In genomic region chr2:191383486-191383885, GRCh38 we compare ENCODE assay signal across 21 cellular contexts.
DNase-seq lines count a peak whose midpoint lies in the region; ATAC-seq, FAIRE-seq and TF ChIP-seq lines count a peak whose summit lies in the region.
"Had no signal": no experiment of that assay in that cellular context is flagged by ENCODE, and none has a peak within 500 bp of the region (broad histone marks: within the 10 kb centered on the region; RNA-seq: fewer than 3 reads in every experiment).

No MANE protein-coding gene starts in this region.

- peaks cover 73% of the 10 kb centered on the region for H3K4me1 ChIP-seq in A549

- WGBS in A549 (ENCODE audit: missing lambda C conversion rate), result 23% methylated on average over 1 of the region's 1 CpG

- H3K4me3 ChIP-seq in A549, result no peak overlapping the region
- H3K4me3 ChIP-seq: GM12878, GM23248, SJSA1 had no signal

- H3K27ac Mint-ChIP-seq in HFFc6, result peak overlapping the region; percentile 55; the same call in 1 of the 2 replicates
- H3K27ac Mint-ChIP-seq in progenitor cell of endocrine pancreas, result peak overlapping the region; percentile 41
- H3K27ac Mint-ChIP-seq: CD4-positive, alpha-beta memory T cell; H9 had no signal

- no peak overlapping the region for H3K27ac ChIP-seq in A549
- H3K27ac ChIP-seq: GM23248, SJSA1 had no signal

- H3K36me3 Mint-ChIP-seq in HFFc6 (ENCODE audit: low read depth) (peaks cover 69% of the 10 kb centered on the region), progenitor cell of endocrine pancreas (ENCODE audit: insufficient read depth) (peaks cover 25% of the 10 kb centered on the region)
- H3K36me3 Mint-ChIP-seq: CD4-positive, alpha-beta memory T cell had no signal

- POLR2A ChIA-PET in A549 (lab: Yijun Ruan, JAX), result no interaction called here

- H3K9me3 Mint-ChIP-seq in HFFc6 (no peaks in the 10 kb centered on the region), progenitor cell of endocrine pancreas (ENCODE audit: low read depth) (no peaks in the 10 kb centered on the region)
- H3K9me3 Mint-ChIP-seq: H9 had no signal

- H3K4me1 Mint-ChIP-seq in HFFc6 (ENCODE audit: low read depth), result peaks cover 95% of the 10 kb centered on the region
- H3K4me1 Mint-ChIP-seq in progenitor cell of endocrine pancreas (ENCODE audit: low read depth), result peaks cover 45% of the 10 kb centered on the region
- H3K4me1 Mint-ChIP-seq: CD4-positive, alpha-beta memory T cell; H9 had no signal

- H3K9me3 ChIP-seq in A549, result no peaks in the 10 kb centered on the region
- H3K9me3 ChIP-seq: SJSA1 had no signal

- peak overlapping the region; percentile 66; the same call in 1 of the 3 replicates for H3K4me2 ChIP-seq in A549

- no peak overlapping the region; the same call in 1 of the 2 replicates for H3K4me3 Mint-ChIP-seq in HFFc6
- H3K4me3 Mint-ChIP-seq in progenitor cell of endocrine pancreas (ENCODE audit: low read depth), result no peak overlapping the region
- H3K4me3 Mint-ChIP-seq: CD4-positive, alpha-beta memory T cell; H9 had no signal

- intact Hi-C loops in left colon (cut with DNase I, micrococcal nuclease), result no loop called here

- no peak for ATAC-seq in A549
- ATAC-seq in left colon, result peak; percentile 72
- ATAC-seq in HG02938 (IDR thresholded peaks at IDR 0.05; ENCODE audit: unreplicated experiment), result no peak
- ATAC-seq: GM12878 had no signal

- DNase-seq in A549 (ENCODE audit: low read depth in 1 of 2, low spot score in 1 of 2), result no peak
- DNase-seq in HFFc6, result no peak
- DNase-seq in left colon, result no peak
- DNase-seq in progenitor cell of endocrine pancreas (ENCODE audit: low spot score, unreplicated experiment), result no peak
- DNase-seq in HUDEP-2 (lab: John Stamatoyannopoulos, UW; ENCODE audit: unreplicated experiment in 76 of 76), result no peak
- DNase-seq in activated gamma-delta T cell treated with Interleukin-2 at 50 U/mL for 16 hours, result no peak
- DNase-seq: C1 segment of cervical spinal cord; CD4-positive, alpha-beta memory T cell; COR-L47; GDM1; H9; Karpas-422; NCI-H1436; NCI-H187 treated with DMSO at 0.1 percent for 48 hours; NCI-H524 treated with DMSO at 0.1 percent for 48 hours; NCI-H82; NK-92 treated with Interleukin-12 subunit alpha and Interleukin-12 subunit beta, amount 100 ng/mL, for 24 hours had no signal

- no peak for TF ChIP-seq POLR2A in A549 (IDR thresholded peaks at IDR 0.05; ENCODE audit: low read length)

- CTCF ChIA-PET in A549 (lab: Yijun Ruan, JAX), result no interaction called here

- no peak for FAIRE-seq in A549 (lab: Jason Lieb, UNC)
- FAIRE-seq: GM12878 had no signal

- TF ChIP-seq RAD21 in A549 (conservative IDR thresholded peaks at IDR 0.05 in 1 of 2, IDR thresholded peaks at IDR 0.05 in 1 of 2), result no peak

- H3K27me3 Mint-ChIP-seq in HFFc6 (ENCODE audit: insufficient read depth), result peaks cover 16% of the 10 kb centered on the region
- H3K27me3 Mint-ChIP-seq in progenitor cell of endocrine pancreas, result no peaks in the 10 kb centered on the region
- H3K27me3 Mint-ChIP-seq: CD4-positive, alpha-beta memory T cell had no signal

- no peak for TF ChIP-seq CTCF in A549 (IDR thresholded peaks at IDR 0.05)
- TF ChIP-seq CTCF in HFFc6 (IDR thresholded peaks at IDR 0.05), result no peak
- no peak for TF ChIP-seq CTCF in progenitor cell of endocrine pancreas (IDR thresholded peaks at IDR 0.05; ENCODE audit: unreplicated experiment)

- no peak for TF ChIP-seq EP300 in A549 (IDR thresholded peaks at IDR 0.05)

TF ChIP-seq in A549, 52 proteins besides CTCF, POLR2A, EP300 and RAD21:
- TF ChIP-seq CEBPB (IDR thresholded peaks at IDR 0.05) (no peak), GATA3 (IDR thresholded peaks at IDR 0.05; ENCODE audit: borderline replicate concordance) (no peak), FOSL2 (IDR thresholded peaks at IDR 0.05) (no peak), FOSL2 (CRISPR knock-in tag; IDR thresholded peaks at IDR 0.05) (no peak), CHD4 (IDR thresholded peaks at IDR 0.05; ENCODE audit: borderline replicate concordance) (no peak), SREBF2 (IDR thresholded peaks at IDR 0.05) (no peak), ZC3H11A (IDR thresholded peaks at IDR 0.05) (no peak), NPAS2 (CRISPR knock-in tag; IDR thresholded peaks at IDR 0.05; ENCODE audit: borderline replicate concordance) (no peak), MAZ (IDR thresholded peaks at IDR 0.05; ENCODE audit: borderline replicate concordance, low read depth, low read length) (no peak), FOXS1 (CRISPR knock-in tag; IDR thresholded peaks at IDR 0.05) (no peak), JUNB (IDR thresholded peaks at IDR 0.05) (no peak)
TF ChIP-seq in A549: peak in this region for 0.
